ENCODE assay signal across 1 cellular context in genomic region chr11:75320046-75320618, GRCh38.
TF ChIP-seq lines count a peak whose summit lies in the region.

No MANE protein-coding gene starts in this region.

TF ChIP-seq in endothelial cell of umbilical vein, 7 proteins besides CTCF, POLR2A, EP300 and RAD21:
- TF ChIP-seq MYC (IDR thresholded peaks at IDR 0.05; ENCODE audit: low read depth, low read length) (no peak), FOS (IDR thresholded peaks at IDR 0.05; ENCODE audit: borderline replicate concordance, insufficient read depth, low read length) (no peak)
TF ChIP-seq in endothelial cell of umbilical vein: peak in this region for 0.
